In genomic region chr4:123866796-123867195, GRCh38 we compare ENCODE assay signal across 24 cellular contexts.
"Had no signal": no experiment of that assay in that cellular context is flagged by ENCODE, and none has a peak within 500 bp of the region (broad histone marks: within the 10 kb centered on the region; RNA-seq: fewer than 3 reads in every experiment).

No MANE protein-coding gene starts in this region.

- H3K4me2 ChIP-seq: smooth muscle cell had no signal

- H3K36me3 ChIP-seq: adrenal gland, left ventricle myocardium inferior, uterus had no signal

- H3K4me1 ChIP-seq: parathyroid adenoma, testis had no signal

- H3K4me3 Mint-ChIP-seq: activated B cell treated with CpG ODN at 0.5 μM for 24 hours; activated CD4-positive, alpha-beta T cell treated with anti-CD3 and anti-CD28 coated beads for 36 hours; activated naive CD8-positive, alpha-beta T cell; activated T-cell treated with anti-CD3 and anti-CD28 coated beads, Interleukin-2, amount 50 U/mL, for 4 hours; nephron progenitor cell; stimulated activated naive B cell treated with anti-CD40 and anti-IgM and Interleukin-4, amounts not matched to agents 10 μg/mL and 1 μg/mL and 100 μg/mL, for 72 hours had no signal

- H3K9ac ChIP-seq: parathyroid adenoma had no signal

- H3K79me2 ChIP-seq: parathyroid adenoma had no signal

- H3K4me3 ChIP-seq: adrenal gland, left ventricle myocardium inferior, smooth muscle cell, testis, uterus had no signal

- H3K36me3 Mint-ChIP-seq: activated naive CD8-positive, alpha-beta T cell; stimulated activated naive B cell treated with anti-CD40 and anti-IgM and Interleukin-4, amounts not matched to agents 10 μg/mL and 1 μg/mL and 100 μg/mL, for 72 hours had no signal

- H3K9me3 Mint-ChIP-seq: activated T-helper 2 cell treated with anti-CD3 and anti-CD28 coated beads, Interferon-gamma antibody, Interleukin-2, Interleukin-4, amounts not matched to agents 10 μg/mL and 5 μg/mL and 100 μg/mL, durations not matched to agents 14 hours and 24 hours and 36 hours; stimulated activated naive B cell treated with anti-CD40 and anti-IgM and Interleukin-4, amounts not matched to agents 10 μg/mL and 1 μg/mL and 100 μg/mL, for 72 hours had no signal

- DNase-seq: activated B cell treated with CpG ODN at 0.5 μM for 24 hours; activated CD4-positive, alpha-beta T cell treated with anti-CD3 and anti-CD28 coated beads for 36 hours; activated CD4-positive, alpha-beta T cell treated with anti-CD3 and anti-CD28 coated beads, Interleukin-2, amount 50 U/mL, for 4 hours; activated CD8-positive, alpha-beta memory T cell treated with anti-CD3 and anti-CD28 coated beads for 24 hours; activated CD8-positive, alpha-beta memory T cell treated with anti-CD3 and anti-CD28 coated beads, Interleukin-2, amount 50 U/mL, for 4 hours; activated naive CD4-positive, alpha-beta T cell; activated T-cell treated with anti-CD3 and anti-CD28 coated beads, Interleukin-2, amount 50 U/mL, for 4 hours; erythroblast; foreskin fibroblast; kidney; left ventricle myocardium inferior; mammary epithelial cell; nephron progenitor cell; stimulated activated CD4-positive, alpha-beta T cell treated with anti-CD3 and anti-CD28 coated beads, Interleukin-15, amount 100 ng/mL, for 24 hours; stimulated activated naive B cell treated with anti-CD40 and anti-IgM and Interleukin-4, amounts not matched to agents 10 μg/mL and 1 μg/mL and 100 μg/mL, for 72 hours; T-helper 1 cell; testis; uterus had no signal

- H2AFZ ChIP-seq: parathyroid adenoma had no signal

- ATAC-seq: activated CD4-positive, alpha-beta T cell treated with anti-CD3 and anti-CD28 coated beads for 36 hours; activated T-cell treated with anti-CD3 and anti-CD28 coated beads, Interleukin-2, amount 50 U/mL, for 4 hours; sciatic nerve; stimulated activated naive B cell treated with anti-CD40 and anti-IgM and Interleukin-4, amounts not matched to agents 10 μg/mL and 1 μg/mL and 100 μg/mL, for 72 hours had no signal

- H3K4me1 Mint-ChIP-seq: activated B cell treated with CpG ODN at 0.5 μM for 24 hours; activated CD4-positive, alpha-beta T cell treated with anti-CD3 and anti-CD28 coated beads for 36 hours; stimulated activated naive B cell treated with anti-CD40 and anti-IgM and Interleukin-4, amounts not matched to agents 10 μg/mL and 1 μg/mL and 100 μg/mL, for 72 hours had no signal

- H3K27me3 ChIP-seq: adrenal gland, testis, uterus had no signal

- H3K9me3 ChIP-seq: adrenal gland, testis, uterus had no signal

- H3K27me3 Mint-ChIP-seq: activated B cell treated with CpG ODN at 0.5 μM for 24 hours; activated CD4-positive, alpha-beta T cell treated with anti-CD3 and anti-CD28 coated beads for 36 hours; activated naive CD8-positive, alpha-beta T cell had no signal

- H3K27ac ChIP-seq: adrenal gland, left ventricle myocardium inferior, parathyroid adenoma, testis, uterus had no signal

- H3K27ac Mint-ChIP-seq: activated B cell treated with CpG ODN at 0.5 μM for 24 hours; activated CD4-positive, alpha-beta T cell treated with anti-CD3 and anti-CD28 coated beads for 36 hours; activated naive CD8-positive, alpha-beta T cell; activated T-helper 2 cell treated with anti-CD3 and anti-CD28 coated beads, Interferon-gamma antibody, Interleukin-2, Interleukin-4, amounts not matched to agents 10 μg/mL and 5 μg/mL and 100 μg/mL, durations not matched to agents 14 hours and 24 hours and 36 hours; nephron progenitor cell; stimulated activated naive B cell treated with anti-CD40 and anti-IgM and Interleukin-4, amounts not matched to agents 10 μg/mL and 1 μg/mL and 100 μg/mL, for 72 hours had no signal
